In genomic region chr19:1816530-1817298, GRCh38 we compare ENCODE assay signal across 1 cellular context.
TF ChIP-seq lines count a peak whose summit lies in the region.

No MANE protein-coding gene starts in this region.

TF ChIP-seq in H1, 55 proteins besides CTCF, POLR2A, EP300 and RAD21 (continued from another document):
- TF ChIP-seq ASH2L (IDR thresholded peaks at IDR 0.05; ENCODE audit: low read length), result no peak
- no peak for TF ChIP-seq MAX (IDR thresholded peaks at IDR 0.05)
